8 cellular contexts compared by ENCODE assay signal in the genomic region with DNA sequence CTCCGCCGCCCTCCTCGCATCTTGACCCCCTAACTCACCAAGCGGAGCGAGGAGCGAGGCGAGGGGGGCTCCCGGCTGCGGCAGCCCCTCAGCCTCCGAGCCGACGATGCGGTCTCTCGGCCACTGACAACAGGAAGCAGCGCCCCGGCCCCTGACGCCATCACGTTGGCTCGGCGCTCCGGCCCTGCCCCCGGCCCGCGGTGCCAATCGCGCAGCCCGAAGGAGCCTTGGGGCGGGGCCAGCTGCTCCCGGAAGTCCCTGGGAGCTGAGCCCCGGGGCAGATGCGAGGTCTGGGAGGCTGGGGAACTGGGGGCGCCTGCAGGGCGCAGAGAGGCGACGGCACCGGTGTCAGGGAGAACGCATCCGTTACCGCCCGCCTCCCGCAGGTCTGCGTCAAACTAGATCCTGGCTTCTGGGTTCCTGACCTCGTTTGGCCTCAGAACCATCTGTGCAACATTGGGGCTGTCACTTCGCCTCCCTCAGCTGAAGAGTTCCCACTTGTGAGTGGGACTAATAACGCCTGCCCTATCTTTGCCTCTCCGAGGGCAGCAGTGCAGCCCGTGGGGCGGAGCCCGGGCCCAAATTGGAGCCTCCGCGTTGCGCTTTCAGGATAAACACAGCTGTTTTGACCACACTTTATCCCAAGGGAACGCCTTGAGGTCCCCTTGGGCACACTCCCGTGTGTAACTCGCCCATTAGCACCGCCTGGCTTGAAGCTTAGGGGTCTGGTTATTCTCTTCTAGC.
DNase-seq lines count a peak whose midpoint lies in the region; ATAC-seq and TF ChIP-seq lines count a peak whose summit lies in the region.
"Not testable (repeated sequence)": the region's sequence is repeated elsewhere in the genome, so short reads cannot be mapped to it uniquely, and the experiment has no call there.

No MANE protein-coding gene starts in this region.

- CTCF ChIA-PET in AG04449 (lab: Yijun Ruan, JAX) = not testable (repeated sequence)

- ATAC-seq in GM18873 (IDR thresholded peaks at IDR 0.05; ENCODE audit: low FRiP score, unreplicated experiment) (peak; percentile 81), HG03095 (IDR thresholded peaks at IDR 0.05; ENCODE audit: unreplicated experiment) (peak; percentile 91)

- not testable (repeated sequence) for DNase-seq in AG04449 (ENCODE audit: low read depth, low spot score)
- DNase-seq in NCI-H2227 (lab: John Stamatoyannopoulos, UW; ENCODE audit: unreplicated experiment) (peak; percentile 85), islet precursor cell (peak; percentile 94), smooth muscle cell of the brain vasculature (ENCODE audit: low read depth, low spot score) (peak; percentile 33)
- DNase-seq in activated CD4-positive, CD25-positive, alpha-beta regulatory T cell treated with anti-CD3 and anti-CD28 coated beads, Interleukin-2, amount 50 U/mL, for 16 hours (ENCODE audit: low read depth, low spot score) = peak; percentile 65
- peak; percentile 87 for DNase-seq in central memory CD4-positive, alpha-beta T cell

- POLR2A ChIA-PET in AG04449 (lab: Yijun Ruan, JAX) = not testable (repeated sequence)

- not testable (repeated sequence) for TF ChIP-seq CTCF in AG04449 (IDR thresholded peaks at IDR 0.05; ENCODE audit: insufficient read depth, low read length, missing control alignments)

- peak overlapping the region; percentile 63 for H3K4me3 ChIP-seq in AG04449 (ENCODE audit: low read depth, low read length)
